1 cellular context compared by ENCODE assay signal in the genomic region with DNA sequence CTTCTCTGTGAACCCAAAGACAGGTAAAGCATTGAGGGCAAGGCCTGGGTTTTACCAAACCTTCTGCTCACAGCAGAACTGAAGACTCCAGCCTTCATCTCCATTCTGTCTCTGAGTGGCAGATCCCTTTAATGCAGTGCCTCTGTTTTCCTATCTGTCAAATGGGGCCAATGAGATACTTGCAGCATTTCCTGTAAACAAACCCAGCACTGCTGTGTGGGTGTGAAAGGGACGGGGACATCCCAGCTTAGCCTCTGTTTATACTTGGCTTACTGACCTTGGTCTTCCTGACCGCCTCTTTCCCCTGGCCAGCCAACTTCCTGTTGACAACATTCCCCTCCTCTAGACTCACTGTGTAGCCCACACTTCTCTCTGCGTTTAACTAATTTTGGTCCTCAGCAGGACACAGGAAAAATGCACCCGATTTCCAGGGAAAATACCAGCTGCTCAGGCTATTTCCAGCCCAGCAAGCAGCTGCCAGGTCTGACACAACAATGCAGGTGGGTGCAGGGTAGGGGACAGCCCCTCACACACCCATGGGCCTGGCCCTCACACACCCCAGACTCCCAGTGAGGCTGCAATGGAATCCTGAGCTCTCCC.
A peak's percentile ranks its signal among the peaks of the same experiment; 100 is the strongest.
TF ChIP-seq lines count a peak whose summit lies in the region.

No MANE protein-coding gene starts in this region.

TF ChIP-seq in HepG2, 621 proteins besides CTCF, POLR2A, EP300 and RAD21 (continued from another document and continues in another):
- TF ChIP-seq ZSCAN29 (CRISPR knock-in tag; conservative IDR thresholded peaks at IDR 0.05): 0 out of 2 replicates have a peak, but pooled peaks have one; percentile 74
- peak; percentile 78; the same call in 1 of the 2 replicates for TF ChIP-seq PPARG (CRISPR knock-in tag; conservative IDR thresholded peaks at IDR 0.05)
- TF ChIP-seq, protein P1, sequence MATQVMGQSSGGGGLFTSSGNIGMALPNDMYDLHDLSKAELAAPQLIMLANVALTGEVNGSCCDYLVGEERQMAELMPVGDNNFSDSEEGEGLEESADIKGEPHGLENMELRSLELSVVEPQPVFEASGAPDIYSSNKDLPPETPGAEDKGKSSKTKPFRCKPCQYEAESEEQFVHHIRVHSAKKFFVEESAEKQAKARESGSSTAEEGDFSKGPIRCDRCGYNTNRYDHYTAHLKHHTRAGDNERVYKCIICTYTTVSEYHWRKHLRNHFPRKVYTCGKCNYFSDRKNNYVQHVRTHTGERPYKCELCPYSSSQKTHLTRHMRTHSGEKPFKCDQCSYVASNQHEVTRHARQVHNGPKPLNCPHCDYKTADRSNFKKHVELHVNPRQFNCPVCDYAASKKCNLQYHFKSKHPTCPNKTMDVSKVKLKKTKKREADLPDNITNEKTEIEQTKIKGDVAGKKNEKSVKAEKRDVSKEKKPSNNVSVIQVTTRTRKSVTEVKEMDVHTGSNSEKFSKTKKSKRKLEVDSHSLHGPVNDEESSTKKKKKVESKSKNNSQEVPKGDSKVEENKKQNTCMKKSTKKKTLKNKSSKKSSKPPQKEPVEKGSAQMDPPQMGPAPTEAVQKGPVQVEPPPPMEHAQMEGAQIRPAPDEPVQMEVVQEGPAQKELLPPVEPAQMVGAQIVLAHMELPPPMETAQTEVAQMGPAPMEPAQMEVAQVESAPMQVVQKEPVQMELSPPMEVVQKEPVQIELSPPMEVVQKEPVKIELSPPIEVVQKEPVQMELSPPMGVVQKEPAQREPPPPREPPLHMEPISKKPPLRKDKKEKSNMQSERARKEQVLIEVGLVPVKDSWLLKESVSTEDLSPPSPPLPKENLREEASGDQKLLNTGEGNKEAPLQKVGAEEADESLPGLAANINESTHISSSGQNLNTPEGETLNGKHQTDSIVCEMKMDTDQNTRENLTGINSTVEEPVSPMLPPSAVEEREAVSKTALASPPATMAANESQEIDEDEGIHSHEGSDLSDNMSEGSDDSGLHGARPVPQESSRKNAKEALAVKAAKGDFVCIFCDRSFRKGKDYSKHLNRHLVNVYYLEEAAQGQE (IDR thresholded peaks at IDR 0.05; ENCODE audit: borderline replicate concordance in 1 of 2, low read depth in 1 of 2, low read length in 2 of 2): peak in 1 of 2 experiments; percentile 52; a peak in 1 of 4 replicates
- TF ChIP-seq ZNF782 (CRISPR knock-in tag; IDR thresholded peaks at IDR 0.05; ENCODE audit: borderline replicate concordance): 0 out of 2 replicates have a peak, but pooled peaks have one; percentile 44
- no peak for TF ChIP-seq MTF2 (CRISPR knock-in tag; IDR thresholded peaks at IDR 0.05; ENCODE audit: borderline replicate concordance)
- TF ChIP-seq MYC (CRISPR knock-in tag; IDR thresholded peaks at IDR 0.05; ENCODE audit: borderline replicate concordance): peak; percentile 57; the same call in 1 of the 2 replicates
- TF ChIP-seq, protein P2, sequence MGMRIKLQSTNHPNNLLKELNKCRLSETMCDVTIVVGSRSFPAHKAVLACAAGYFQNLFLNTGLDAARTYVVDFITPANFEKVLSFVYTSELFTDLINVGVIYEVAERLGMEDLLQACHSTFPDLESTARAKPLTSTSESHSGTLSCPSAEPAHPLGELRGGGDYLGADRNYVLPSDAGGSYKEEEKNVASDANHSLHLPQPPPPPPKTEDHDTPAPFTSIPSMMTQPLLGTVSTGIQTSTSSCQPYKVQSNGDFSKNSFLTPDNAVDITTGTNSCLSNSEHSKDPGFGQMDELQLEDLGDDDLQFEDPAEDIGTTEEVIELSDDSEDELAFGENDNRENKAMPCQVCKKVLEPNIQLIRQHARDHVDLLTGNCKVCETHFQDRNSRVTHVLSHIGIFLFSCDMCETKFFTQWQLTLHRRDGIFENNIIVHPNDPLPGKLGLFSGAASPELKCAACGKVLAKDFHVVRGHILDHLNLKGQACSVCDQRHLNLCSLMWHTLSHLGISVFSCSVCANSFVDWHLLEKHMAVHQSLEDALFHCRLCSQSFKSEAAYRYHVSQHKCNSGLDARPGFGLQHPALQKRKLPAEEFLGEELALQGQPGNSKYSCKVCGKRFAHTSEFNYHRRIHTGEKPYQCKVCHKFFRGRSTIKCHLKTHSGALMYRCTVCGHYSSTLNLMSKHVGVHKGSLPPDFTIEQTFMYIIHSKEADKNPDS (CRISPR knock-in tag; IDR thresholded peaks at IDR 0.05): peak; percentile 77; the same call in 1 of the 2 replicates
- peak; percentile 36; the same call in 1 of the 2 replicates for TF ChIP-seq ZNF460 (CRISPR knock-in tag; IDR thresholded peaks at IDR 0.05; ENCODE audit: borderline replicate concordance)
- 0 out of 2 replicates have a peak, but pooled peaks have one; percentile 59 for TF ChIP-seq SIN3A (IDR thresholded peaks at IDR 0.05; ENCODE audit: borderline replicate concordance, low read depth, low read length)
- no peak for TF ChIP-seq FIP1L1 (IDR thresholded peaks at IDR 0.05; ENCODE audit: borderline replicate concordance, insufficient read depth, low read depth, low read length)
- peak; percentile 94 for TF ChIP-seq HDAC2 (CRISPR knock-in tag; IDR thresholded peaks at IDR 0.05)
- no peak for TF ChIP-seq ZNF605 (CRISPR knock-in tag; IDR thresholded peaks at IDR 0.05)
- TF ChIP-seq, protein P3, sequence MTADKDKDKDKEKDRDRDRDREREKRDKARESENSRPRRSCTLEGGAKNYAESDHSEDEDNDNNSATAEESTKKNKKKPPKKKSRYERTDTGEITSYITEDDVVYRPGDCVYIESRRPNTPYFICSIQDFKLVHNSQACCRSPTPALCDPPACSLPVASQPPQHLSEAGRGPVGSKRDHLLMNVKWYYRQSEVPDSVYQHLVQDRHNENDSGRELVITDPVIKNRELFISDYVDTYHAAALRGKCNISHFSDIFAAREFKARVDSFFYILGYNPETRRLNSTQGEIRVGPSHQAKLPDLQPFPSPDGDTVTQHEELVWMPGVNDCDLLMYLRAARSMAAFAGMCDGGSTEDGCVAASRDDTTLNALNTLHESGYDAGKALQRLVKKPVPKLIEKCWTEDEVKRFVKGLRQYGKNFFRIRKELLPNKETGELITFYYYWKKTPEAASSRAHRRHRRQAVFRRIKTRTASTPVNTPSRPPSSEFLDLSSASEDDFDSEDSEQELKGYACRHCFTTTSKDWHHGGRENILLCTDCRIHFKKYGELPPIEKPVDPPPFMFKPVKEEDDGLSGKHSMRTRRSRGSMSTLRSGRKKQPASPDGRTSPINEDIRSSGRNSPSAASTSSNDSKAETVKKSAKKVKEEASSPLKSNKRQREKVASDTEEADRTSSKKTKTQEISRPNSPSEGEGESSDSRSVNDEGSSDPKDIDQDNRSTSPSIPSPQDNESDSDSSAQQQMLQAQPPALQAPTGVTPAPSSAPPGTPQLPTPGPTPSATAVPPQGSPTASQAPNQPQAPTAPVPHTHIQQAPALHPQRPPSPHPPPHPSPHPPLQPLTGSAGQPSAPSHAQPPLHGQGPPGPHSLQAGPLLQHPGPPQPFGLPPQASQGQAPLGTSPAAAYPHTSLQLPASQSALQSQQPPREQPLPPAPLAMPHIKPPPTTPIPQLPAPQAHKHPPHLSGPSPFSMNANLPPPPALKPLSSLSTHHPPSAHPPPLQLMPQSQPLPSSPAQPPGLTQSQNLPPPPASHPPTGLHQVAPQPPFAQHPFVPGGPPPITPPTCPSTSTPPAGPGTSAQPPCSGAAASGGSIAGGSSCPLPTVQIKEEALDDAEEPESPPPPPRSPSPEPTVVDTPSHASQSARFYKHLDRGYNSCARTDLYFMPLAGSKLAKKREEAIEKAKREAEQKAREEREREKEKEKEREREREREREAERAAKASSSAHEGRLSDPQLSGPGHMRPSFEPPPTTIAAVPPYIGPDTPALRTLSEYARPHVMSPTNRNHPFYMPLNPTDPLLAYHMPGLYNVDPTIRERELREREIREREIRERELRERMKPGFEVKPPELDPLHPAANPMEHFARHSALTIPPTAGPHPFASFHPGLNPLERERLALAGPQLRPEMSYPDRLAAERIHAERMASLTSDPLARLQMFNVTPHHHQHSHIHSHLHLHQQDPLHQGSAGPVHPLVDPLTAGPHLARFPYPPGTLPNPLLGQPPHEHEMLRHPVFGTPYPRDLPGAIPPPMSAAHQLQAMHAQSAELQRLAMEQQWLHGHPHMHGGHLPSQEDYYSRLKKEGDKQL (CRISPR knock-in tag; IDR thresholded peaks at IDR 0.05; ENCODE audit: low read depth): peak; percentile 14; the same call in 1 of the 2 replicates
- TF ChIP-seq, protein P4, sequence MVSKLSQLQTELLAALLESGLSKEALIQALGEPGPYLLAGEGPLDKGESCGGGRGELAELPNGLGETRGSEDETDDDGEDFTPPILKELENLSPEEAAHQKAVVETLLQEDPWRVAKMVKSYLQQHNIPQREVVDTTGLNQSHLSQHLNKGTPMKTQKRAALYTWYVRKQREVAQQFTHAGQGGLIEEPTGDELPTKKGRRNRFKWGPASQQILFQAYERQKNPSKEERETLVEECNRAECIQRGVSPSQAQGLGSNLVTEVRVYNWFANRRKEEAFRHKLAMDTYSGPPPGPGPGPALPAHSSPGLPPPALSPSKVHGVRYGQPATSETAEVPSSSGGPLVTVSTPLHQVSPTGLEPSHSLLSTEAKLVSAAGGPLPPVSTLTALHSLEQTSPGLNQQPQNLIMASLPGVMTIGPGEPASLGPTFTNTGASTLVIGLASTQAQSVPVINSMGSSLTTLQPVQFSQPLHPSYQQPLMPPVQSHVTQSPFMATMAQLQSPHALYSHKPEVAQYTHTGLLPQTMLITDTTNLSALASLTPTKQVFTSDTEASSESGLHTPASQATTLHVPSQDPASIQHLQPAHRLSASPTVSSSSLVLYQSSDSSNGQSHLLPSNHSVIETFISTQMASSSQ (IDR thresholded peaks at IDR 0.05; ENCODE audit: low read depth): peak; percentile 15; the same call in 1 of the 2 replicates
- TF ChIP-seq, protein P4 (CRISPR knock-in tag; IDR thresholded peaks at IDR 0.05; ENCODE audit: borderline replicate concordance): peak; percentile 45; the same call in 1 of the 2 replicates
- TF ChIP-seq NR2F6 (IDR thresholded peaks at IDR 0.05): peak; percentile 49; the same call in 1 of the 2 replicates
- TF ChIP-seq NR2F6 (CRISPR knock-in tag; IDR thresholded peaks at IDR 0.05): peak; percentile 89
- peak; percentile 56; the same call in 1 of the 2 replicates for TF ChIP-seq ZC3H13 (CRISPR knock-in tag; IDR thresholded peaks at IDR 0.05)
- no peak for TF ChIP-seq ZBTB8A (CRISPR knock-in tag; IDR thresholded peaks at IDR 0.05; ENCODE audit: borderline replicate concordance, low read depth)
- TF ChIP-seq ZNF614 (CRISPR knock-in tag; IDR thresholded peaks at IDR 0.05; ENCODE audit: borderline replicate concordance): peak; percentile 88
- TF ChIP-seq HOXA3 (CRISPR knock-in tag; IDR thresholded peaks at IDR 0.05): peak; percentile 70; the same call in 1 of the 2 replicates
- peak; percentile 96 for TF ChIP-seq FOXA3 (CRISPR knock-in tag; IDR thresholded peaks at IDR 0.05)
- TF ChIP-seq STAT5B (CRISPR knock-in tag; IDR thresholded peaks at IDR 0.05): no peak
- no peak for TF ChIP-seq ZFP36L2 (CRISPR knock-in tag; IDR thresholded peaks at IDR 0.05)
- TF ChIP-seq, protein P5, sequence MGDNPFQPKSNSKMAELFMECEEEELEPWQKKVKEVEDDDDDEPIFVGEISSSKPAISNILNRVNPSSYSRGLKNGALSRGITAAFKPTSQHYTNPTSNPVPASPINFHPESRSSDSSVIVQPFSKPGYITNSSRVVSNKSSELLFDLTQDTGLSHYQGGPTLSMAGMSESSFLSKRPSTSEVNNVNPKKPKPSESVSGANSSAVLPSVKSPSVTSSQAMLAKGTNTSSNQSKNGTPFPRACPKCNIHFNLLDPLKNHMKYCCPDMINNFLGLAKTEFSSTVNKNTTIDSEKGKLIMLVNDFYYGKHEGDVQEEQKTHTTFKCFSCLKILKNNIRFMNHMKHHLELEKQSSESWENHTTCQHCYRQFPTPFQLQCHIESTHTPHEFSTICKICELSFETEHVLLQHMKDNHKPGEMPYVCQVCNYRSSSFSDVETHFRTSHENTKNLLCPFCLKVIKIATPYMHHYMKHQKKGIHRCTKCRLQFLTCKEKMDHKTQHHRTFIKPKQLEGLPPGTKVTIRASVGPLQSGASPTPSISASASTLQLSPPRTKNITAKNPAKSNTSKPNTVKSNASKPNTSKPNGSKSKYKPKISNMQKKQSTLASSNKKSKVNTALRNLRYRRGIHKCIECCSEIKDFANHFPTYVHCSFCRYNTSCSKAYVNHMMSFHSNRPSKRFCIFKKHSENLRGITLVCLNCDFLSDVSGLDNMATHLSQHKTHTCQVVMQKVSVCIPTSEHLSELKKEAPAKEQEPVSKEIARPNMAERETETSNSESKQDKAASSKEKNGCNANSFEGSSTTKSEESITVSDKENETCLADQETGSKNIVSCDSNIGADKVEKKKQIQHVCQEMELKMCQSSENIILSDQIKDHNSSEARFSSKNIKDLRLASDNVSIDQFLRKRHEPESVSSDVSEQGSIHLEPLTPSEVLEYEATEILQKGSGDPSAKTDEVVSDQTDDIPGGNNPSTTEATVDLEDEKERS (CRISPR knock-in tag; IDR thresholded peaks at IDR 0.05): peak; percentile 93
- no peak for TF ChIP-seq CAMTA2 (CRISPR knock-in tag; IDR thresholded peaks at IDR 0.05; ENCODE audit: borderline replicate concordance)
- TF ChIP-seq NFKBIZ (CRISPR knock-in tag; IDR thresholded peaks at IDR 0.05): 0 out of 2 replicates have a peak, but pooled peaks have one; percentile 45
- no peak for TF ChIP-seq ZNF530 (CRISPR knock-in tag; IDR thresholded peaks at IDR 0.05; ENCODE audit: low read depth)
- TF ChIP-seq CHD2 (IDR thresholded peaks at IDR 0.05; ENCODE audit: low read depth, low read length): no peak
- TF ChIP-seq ATF1 (CRISPR knock-in tag; IDR thresholded peaks at IDR 0.05): no peak
- no peak for TF ChIP-seq NAIF1 (CRISPR knock-in tag; IDR thresholded peaks at IDR 0.05; ENCODE audit: borderline replicate concordance)
- TF ChIP-seq, protein P6, sequence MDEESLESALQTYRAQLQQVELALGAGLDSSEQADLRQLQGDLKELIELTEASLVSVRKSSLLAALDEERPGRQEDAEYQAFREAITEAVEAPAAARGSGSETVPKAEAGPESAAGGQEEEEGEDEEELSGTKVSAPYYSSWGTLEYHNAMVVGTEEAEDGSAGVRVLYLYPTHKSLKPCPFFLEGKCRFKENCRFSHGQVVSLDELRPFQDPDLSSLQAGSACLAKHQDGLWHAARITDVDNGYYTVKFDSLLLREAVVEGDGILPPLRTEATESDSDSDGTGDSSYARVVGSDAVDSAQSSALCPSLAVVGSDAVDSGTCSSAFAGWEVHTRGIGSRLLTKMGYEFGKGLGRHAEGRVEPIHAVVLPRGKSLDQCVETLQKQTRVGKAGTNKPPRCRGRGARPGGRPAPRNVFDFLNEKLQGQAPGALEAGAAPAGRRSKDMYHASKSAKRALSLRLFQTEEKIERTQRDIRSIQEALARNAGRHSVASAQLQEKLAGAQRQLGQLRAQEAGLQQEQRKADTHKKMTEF (CRISPR knock-in tag; IDR thresholded peaks at IDR 0.05): peak; percentile 93
- TF ChIP-seq MIER2 (CRISPR knock-in tag; IDR thresholded peaks at IDR 0.05): 0 out of 2 replicates have a peak, but pooled peaks have one; percentile 41
- TF ChIP-seq, protein P7, sequence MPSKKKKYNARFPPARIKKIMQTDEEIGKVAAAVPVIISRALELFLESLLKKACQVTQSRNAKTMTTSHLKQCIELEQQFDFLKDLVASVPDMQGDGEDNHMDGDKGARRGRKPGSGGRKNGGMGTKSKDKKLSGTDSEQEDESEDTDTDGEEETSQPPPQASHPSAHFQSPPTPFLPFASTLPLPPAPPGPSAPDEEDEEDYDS (CRISPR knock-in tag; IDR thresholded peaks at IDR 0.05): peak; percentile 65
